22 cellular contexts compared by ENCODE assay signal in genomic region chr13:105334211-105334610, GRCh38.
DNase-seq lines count a peak whose midpoint lies in the region; ATAC-seq, FAIRE-seq and TF ChIP-seq lines count a peak whose summit lies in the region.
"Had no signal": no experiment of that assay in that cellular context is flagged by ENCODE, and none has a peak within 500 bp of the region (broad histone marks: within the 10 kb centered on the region; RNA-seq: fewer than 3 reads in every experiment).

No MANE protein-coding gene starts in this region.

- H3K27ac ChIP-seq in smooth muscle cell (ENCODE audit: low read depth): peak overlapping the region; percentile 56
- H3K27ac ChIP-seq: cardiac muscle cell, right atrium auricular region, SK-N-MC had no signal

- no peaks in the 10 kb centered on the region for H4K20me1 ChIP-seq in smooth muscle cell (ENCODE audit: low read depth)

- peak overlapping the region; percentile 56 for H3K4me2 ChIP-seq in smooth muscle cell

- no peaks in the 10 kb centered on the region for H3K36me3 ChIP-seq in smooth muscle cell (ENCODE audit: low read depth)
- H3K36me3 ChIP-seq: cardiac muscle cell, gastroesophageal sphincter, right atrium auricular region had no signal

- H3K9ac ChIP-seq in smooth muscle cell (ENCODE audit: low read depth): no peak overlapping the region

- ATAC-seq in GM21717 (IDR thresholded peaks at IDR 0.05; ENCODE audit: unreplicated experiment): no peak
- ATAC-seq: gastroesophageal sphincter, PC-3 had no signal

- WGBS in smooth muscle cell (ENCODE audit: low lambda C conversion rate): 10% methylated on average over 3 of the region's 3 CpGs

- no peaks in the 10 kb centered on the region for H3K9me3 ChIP-seq in smooth muscle cell (replicated peaks; ENCODE audit: low read depth)
- H3K9me3 ChIP-seq: gastroesophageal sphincter, right atrium auricular region had no signal

- no peak for TF ChIP-seq CTCF in smooth muscle cell (IDR thresholded peaks at IDR 0.05; ENCODE audit: borderline replicate concordance, insufficient read depth, poor library complexity, severe bottlenecking)

- H3K4me1 ChIP-seq in smooth muscle cell (ENCODE audit: low read depth): peaks cover 9% of the 10 kb centered on the region
- H3K4me1 ChIP-seq: right atrium auricular region had no signal

- H3K27me3 ChIP-seq in smooth muscle cell (ENCODE audit: low read depth): no peaks in the 10 kb centered on the region
- H3K27me3 ChIP-seq: cardiac muscle cell, gastroesophageal sphincter, right atrium auricular region had no signal

- no peak overlapping the region for H3K4me3 ChIP-seq in smooth muscle cell
- H3K4me3 ChIP-seq: cardiac muscle cell, gastroesophageal sphincter, right atrium auricular region, SK-N-MC had no signal

- no peaks in the 10 kb centered on the region for H3F3A ChIP-seq in smooth muscle cell (ENCODE audit: low read depth)

- DNase-seq in EH (ENCODE audit: low read depth) (peak; percentile 85), astrocyte of the hippocampus (ENCODE audit: low read depth, low spot score) (peak; percentile 88), iris pigment epithelial cell (ENCODE audit: low read depth) (peak; percentile 88), smooth muscle cell (lab: John Stamatoyannopoulos, UW; ENCODE audit: unreplicated experiment) (no peak), ecto neural progenitor cell (ENCODE audit: low spot score) (no peak), urothelium cell line (ENCODE audit: low spot score) (no peak), Ammon's horn (ENCODE audit: low spot score) (no peak)
- DNase-seq: activated CD4-positive, alpha-beta T cell treated with anti-CD3 and anti-CD28 coated beads for 4 hours; activated CD8-positive, alpha-beta memory T cell treated with anti-CD3 and anti-CD28 coated beads, Interleukin-2, amount 50 U/mL, for 48 hours; activated naive CD4-positive, alpha-beta T cell treated with Interleukin-2 at 50 U/mL for 16 hours; effector memory CD4-positive, alpha-beta T cell; mammary epithelial cell; NCI-H2081; NCI-H526; PC-3; stimulated activated CD4-positive, alpha-beta T cell treated with anti-CD3 and anti-CD28 coated beads, Interleukin-1b, Interleukin-23, amount 100 ng/mL, for 48 hours; T1000 had no signal

- no peaks in the 10 kb centered on the region for H3K79me2 ChIP-seq in smooth muscle cell (ENCODE audit: low read depth)

- peak overlapping the region; percentile 44 for H2AFZ ChIP-seq in smooth muscle cell (ENCODE audit: low read depth)

- FAIRE-seq in urothelium cell line (lab: Jason Lieb, UNC): no peak

Comparison
In these comparisons a context has a peak if more than half of its experiments do, and no peak if none do; other contexts are left out.
1. DNase-seq: peak in EH (single experiment), astrocyte of the hippocampus (single experiment) and iris pigment epithelial cell (single experiment); none in smooth muscle cell (single experiment), ecto neural progenitor cell (single experiment), urothelium cell line (single experiment) and Ammon's horn (single experiment).